Comparison of ENCODE assay signal across 8 cellular contexts in genomic region chr17:57911834-57912673, GRCh38. TPM values are rescaled to one million over a fixed set of nuclear protein-coding genes. Genes with fewer than 3 reads are reported as not detected.
DNase-seq lines count a peak whose midpoint lies in the region; ATAC-seq and TF ChIP-seq lines count a peak whose summit lies in the region.

No MANE protein-coding gene starts in this region.

- peaks cover 51 to 56% of the 10 kb centered on the region in 2 donors for H3K4me1 ChIP-seq in thyroid gland

- intact Hi-C loops in thyroid gland (cut with DNase I), result no loop called here

- H3K9me3 ChIP-seq in thyroid gland, result no peaks in the 10 kb centered on the region

- no peak for TF ChIP-seq CTCF in thyroid gland (IDR thresholded peaks at IDR 0.05)

- H3K27me3 ChIP-seq in thyroid gland, result no peaks in the 10 kb centered on the region

- H3K27ac ChIP-seq in angular gyrus (ENCODE audit: low read depth, low read length), result peak overlapping the region; percentile 90
- H3K27ac ChIP-seq in thyroid gland, result peak overlapping the region; percentile 43 to 91 (median 85)

- no peak for TF ChIP-seq POLR2A in thyroid gland (IDR thresholded peaks at IDR 0.05)

- WGBS in thyroid gland, 2 donors, result 27 to 34% methylated on average over 11 to 13 of the region's 13 CpGs

- DNase-seq in NCI-H1436 treated with DMSO at 0.1 percent for 48 hours (lab: John Stamatoyannopoulos, UW), result peak; percentile 86
- peak; percentile 57 for DNase-seq in kidney tubule cell (ENCODE audit: low spot score)
- DNase-seq in thyroid gland, result peak; percentile 95 to 97
- DNase-seq in HPDE6-E6E7 (ENCODE audit: extremely low spot score), result no peak
- no peak for DNase-seq in GDM1 (lab: John Stamatoyannopoulos, UW)

- no peak for ATAC-seq in HG03520 (IDR thresholded peaks at IDR 0.05; ENCODE audit: unreplicated experiment)
- no peak for ATAC-seq in HG02588 (IDR thresholded peaks at IDR 0.05; ENCODE audit: unreplicated experiment)

- no peaks in the 10 kb centered on the region for H3K36me3 ChIP-seq in thyroid gland

- no peak overlapping the region for H3K4me3 ChIP-seq in thyroid gland (replicated peaks in 1 of 3)

RNA-seq across cellular contexts. Expression of gene CUEDC1, which starts 43.2 kb away (rescaled TPM):
- total RNA-seq in thyroid gland, result 10 to 100 TPM; 25.6 to 32.3 (median 29.9) TPM

Comparison
In these comparisons a context has a peak if more than half of its experiments do, and no peak if none do; other contexts are left out.
1. DNase-seq: peak in NCI-H1436 treated with DMSO at 0.1 percent for 48 hours (single experiment), kidney tubule cell (single experiment) and thyroid gland (2 of 2); none in HPDE6-E6E7 (single experiment) and GDM1 (single experiment).